Comparison of ENCODE assay signal across 15 cellular contexts in genomic region chr7:77738871-77739270, GRCh38.
DNase-seq lines count a peak whose midpoint lies in the region; ATAC-seq, FAIRE-seq and TF ChIP-seq lines count a peak whose summit lies in the region.
"Had no signal": no experiment of that assay in that cellular context is flagged by ENCODE, and none has a peak within 500 bp of the region (broad histone marks: within the 10 kb centered on the region; RNA-seq: fewer than 3 reads in every experiment).

No MANE protein-coding gene starts in this region.

- H3K9me3 Mint-ChIP-seq in T-helper 2 cell treated with Interferon-gamma antibody and Interleukin-4, amounts not matched to agents 5 μg/mL and 100 μg/mL, for 36 hours = no peaks in the 10 kb centered on the region
- H3K9me3 Mint-ChIP-seq: activated naive CD4-positive, alpha-beta T cell treated with anti-CD3 and anti-CD28 coated beads, Interleukin-2, amount 10 ng/mL, durations not matched to agents 7 days and 5 days had no signal

- DNase-seq in AG04449 (ENCODE audit: low read depth, low spot score) = peak; percentile 59
- peak; percentile 6 for DNase-seq in HTR-8/SVneo (ENCODE audit: insufficient read length, low spot score)
- DNase-seq in amniotic stem cell (lab: John Stamatoyannopoulos, UW) = peak; percentile 62
- peak; percentile 83 for DNase-seq in iris pigment epithelial cell (ENCODE audit: low read depth)
- no peak for DNase-seq in T-helper 2 cell treated with Interferon-gamma antibody and Interleukin-4, amounts not matched to agents 5 μg/mL and 100 μg/mL, for 36 hours (ENCODE audit: low spot score)
- DNase-seq in activated CD4-positive, alpha-beta T cell treated with anti-CD3 and anti-CD28 coated beads, Interleukin-2, amount 50 U/mL, for 1 hour = no peak
- DNase-seq in activated CD4-positive, alpha-beta T cell treated with anti-CD3 and anti-CD28 coated beads for 1 hour = no peak
- DNase-seq: activated CD8-positive, alpha-beta memory T cell treated with anti-CD3 and anti-CD28 coated beads, Interleukin-2, amount 10 ng/mL, durations not matched to agents 7 days and 5 days; activated naive CD4-positive, alpha-beta T cell treated with anti-CD3 and anti-CD28 coated beads, Interleukin-2, amount 10 ng/mL, durations not matched to agents 7 days and 5 days; NCI-H1092 treated with DMSO at 0.1 percent for 48 hours; NCI-H226; Peyer's patch; upper lobe of right lung had no signal

- ATAC-seq in GM21528 (IDR thresholded peaks at IDR 0.05; ENCODE audit: low FRiP score, unreplicated experiment) = no peak
- ATAC-seq: activated CD8-positive, alpha-beta memory T cell treated with anti-CD3 and anti-CD28 coated beads, Interleukin-2, amount 10 ng/mL, durations not matched to agents 7 days and 5 days; esophagus mucosa; upper lobe of right lung had no signal

- peaks cover 25% of the 10 kb centered on the region for H3K36me3 Mint-ChIP-seq in T-helper 2 cell treated with Interferon-gamma antibody and Interleukin-4, amounts not matched to agents 5 μg/mL and 100 μg/mL, for 36 hours (ENCODE audit: low read depth)

- H3K4me1 Mint-ChIP-seq in T-helper 2 cell treated with Interferon-gamma antibody and Interleukin-4, amounts not matched to agents 5 μg/mL and 100 μg/mL, for 36 hours (ENCODE audit: low read depth) = no peaks in the 10 kb centered on the region

- no peak for FAIRE-seq in HTR-8/SVneo (lab: Jason Lieb, UNC)

- H3K27ac Mint-ChIP-seq in T-helper 2 cell treated with Interferon-gamma antibody and Interleukin-4, amounts not matched to agents 5 μg/mL and 100 μg/mL, for 36 hours = no peak overlapping the region
- H3K27ac Mint-ChIP-seq: activated CD8-positive, alpha-beta memory T cell treated with anti-CD3 and anti-CD28 coated beads, Interleukin-2, amount 10 ng/mL, durations not matched to agents 7 days and 5 days; activated naive CD4-positive, alpha-beta T cell treated with anti-CD3 and anti-CD28 coated beads, Interleukin-2, amount 10 ng/mL, durations not matched to agents 7 days and 5 days had no signal

- no peak for TF ChIP-seq CTCF in AG04449 (IDR thresholded peaks at IDR 0.05; ENCODE audit: insufficient read depth, low read length, missing control alignments)

- no peak overlapping the region for H3K4me3 Mint-ChIP-seq in T-helper 2 cell treated with Interferon-gamma antibody and Interleukin-4, amounts not matched to agents 5 μg/mL and 100 μg/mL, for 36 hours
- H3K4me3 Mint-ChIP-seq: activated CD8-positive, alpha-beta memory T cell treated with anti-CD3 and anti-CD28 coated beads, Interleukin-2, amount 10 ng/mL, durations not matched to agents 7 days and 5 days; activated naive CD4-positive, alpha-beta T cell treated with anti-CD3 and anti-CD28 coated beads, Interleukin-2, amount 10 ng/mL, durations not matched to agents 7 days and 5 days had no signal

- no peak overlapping the region for H3K4me3 ChIP-seq in AG04449 (ENCODE audit: low read depth, low read length)
- H3K4me3 ChIP-seq: Peyer's patch, upper lobe of right lung had no signal

- no peaks in the 10 kb centered on the region for H3K27me3 Mint-ChIP-seq in T-helper 2 cell treated with Interferon-gamma antibody and Interleukin-4, amounts not matched to agents 5 μg/mL and 100 μg/mL, for 36 hours (ENCODE audit: low read depth)
- H3K27me3 Mint-ChIP-seq: activated CD8-positive, alpha-beta memory T cell treated with anti-CD3 and anti-CD28 coated beads, Interleukin-2, amount 10 ng/mL, durations not matched to agents 7 days and 5 days; activated naive CD4-positive, alpha-beta T cell treated with anti-CD3 and anti-CD28 coated beads, Interleukin-2, amount 10 ng/mL, durations not matched to agents 7 days and 5 days had no signal

- CTCF ChIA-PET in AG04449 (lab: Yijun Ruan, JAX) = interaction anchor here (0.9 kb wide), 1 partner anchor 20 kb away, joined by 4 read pairs; no protein-coding TSS in a partner anchor

- POLR2A ChIA-PET in AG04449 (lab: Yijun Ruan, JAX) = no interaction called here

Comparison
In these comparisons a context has a peak if more than half of its experiments do, and no peak if none do; other contexts are left out.
1. DNase-seq: peak in AG04449 (single experiment), HTR-8/SVneo (single experiment), amniotic stem cell (single experiment) and iris pigment epithelial cell (single experiment); none in T-helper 2 cell treated with Interferon-gamma antibody and Interleukin-4, amounts not matched to agents 5 μg/mL and 100 μg/mL, for 36 hours (single experiment), activated CD4-positive, alpha-beta T cell treated with anti-CD3 and anti-CD28 coated beads, Interleukin-2, amount 50 U/mL, for 1 hour (single experiment) and activated CD4-positive, alpha-beta T cell treated with anti-CD3 and anti-CD28 coated beads for 1 hour (single experiment).